1 cellular context compared by ENCODE assay signal in the genomic region with DNA sequence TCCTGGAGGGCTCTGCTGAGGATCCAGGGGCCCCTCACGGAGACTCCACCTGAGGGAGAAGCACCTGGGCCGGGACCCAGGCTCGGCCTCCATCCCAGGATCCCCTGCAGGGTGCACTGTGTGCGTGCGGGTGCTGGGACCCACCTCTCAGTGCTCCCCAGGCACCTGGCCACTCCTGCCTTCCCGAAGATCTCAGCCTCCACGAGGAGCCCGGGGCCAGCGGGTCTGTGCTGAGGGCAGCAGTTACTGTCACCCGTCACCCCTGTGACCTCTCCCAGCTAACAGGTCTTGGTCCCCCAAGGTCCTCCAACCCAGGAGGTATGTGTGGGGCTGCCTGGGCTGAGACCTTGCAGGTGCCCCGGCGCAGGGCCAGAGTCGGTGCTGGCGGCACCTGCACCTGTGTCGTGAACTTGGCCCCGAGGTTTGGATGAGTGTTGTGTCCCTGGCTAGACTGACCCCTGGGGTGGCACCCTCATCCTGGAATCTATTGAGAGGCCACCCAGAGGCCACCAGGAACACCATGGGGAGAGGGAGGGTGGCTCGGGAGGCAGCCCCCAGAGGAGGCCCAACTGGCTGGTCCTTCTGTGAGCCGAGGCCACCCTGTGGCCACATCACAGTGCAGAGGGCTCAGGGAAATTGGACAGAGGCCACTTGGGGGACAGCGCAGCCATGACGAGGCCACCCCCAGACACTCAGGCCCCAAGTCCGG.
TF ChIP-seq lines count a peak whose summit lies in the region.

No MANE protein-coding gene starts in this region.

TF ChIP-seq in IMR-90, 13 proteins besides CTCF, POLR2A, EP300 and RAD21 (continued from another document):
- TF ChIP-seq MAZ (IDR thresholded peaks at IDR 0.05; ENCODE audit: borderline replicate concordance, low read depth, low read length): no peak
- TF ChIP-seq CHD1 (IDR thresholded peaks at IDR 0.05; ENCODE audit: low read depth, low read length): no peak
- no peak for TF ChIP-seq RCOR1 (IDR thresholded peaks at IDR 0.05; ENCODE audit: insufficient replicate concordance, low read length)
- no peak for TF ChIP-seq NFE2L2 (IDR thresholded peaks at IDR 0.05; ENCODE audit: low read depth, low read length)
- TF ChIP-seq CEBPB (IDR thresholded peaks at IDR 0.05; ENCODE audit: low read depth, low read length): no peak
- no peak for TF ChIP-seq SMC3 (IDR thresholded peaks at IDR 0.05; ENCODE audit: low read depth, low read length)
- TF ChIP-seq MAFK (IDR thresholded peaks at IDR 0.05; ENCODE audit: low read depth, low read length): no peak
- TF ChIP-seq, protein P1, sequence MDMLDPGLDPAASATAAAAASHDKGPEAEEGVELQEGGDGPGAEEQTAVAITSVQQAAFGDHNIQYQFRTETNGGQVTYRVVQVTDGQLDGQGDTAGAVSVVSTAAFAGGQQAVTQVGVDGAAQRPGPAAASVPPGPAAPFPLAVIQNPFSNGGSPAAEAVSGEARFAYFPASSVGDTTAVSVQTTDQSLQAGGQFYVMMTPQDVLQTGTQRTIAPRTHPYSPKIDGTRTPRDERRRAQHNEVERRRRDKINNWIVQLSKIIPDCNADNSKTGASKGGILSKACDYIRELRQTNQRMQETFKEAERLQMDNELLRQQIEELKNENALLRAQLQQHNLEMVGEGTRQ (IDR thresholded peaks at IDR 0.05; ENCODE audit: low read depth, low read length): no peak
- TF ChIP-seq, protein P2, sequence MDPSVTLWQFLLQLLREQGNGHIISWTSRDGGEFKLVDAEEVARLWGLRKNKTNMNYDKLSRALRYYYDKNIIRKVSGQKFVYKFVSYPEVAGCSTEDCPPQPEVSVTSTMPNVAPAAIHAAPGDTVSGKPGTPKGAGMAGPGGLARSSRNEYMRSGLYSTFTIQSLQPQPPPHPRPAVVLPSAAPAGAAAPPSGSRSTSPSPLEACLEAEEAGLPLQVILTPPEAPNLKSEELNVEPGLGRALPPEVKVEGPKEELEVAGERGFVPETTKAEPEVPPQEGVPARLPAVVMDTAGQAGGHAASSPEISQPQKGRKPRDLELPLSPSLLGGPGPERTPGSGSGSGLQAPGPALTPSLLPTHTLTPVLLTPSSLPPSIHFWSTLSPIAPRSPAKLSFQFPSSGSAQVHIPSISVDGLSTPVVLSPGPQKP (IDR thresholded peaks at IDR 0.05; ENCODE audit: borderline replicate concordance, low read depth, low read length): no peak
- no peak for TF ChIP-seq MXI1 (IDR thresholded peaks at IDR 0.05; ENCODE audit: borderline replicate concordance, low read depth, low read length)
TF ChIP-seq in IMR-90: peak in this region for 0.
